In genomic region chr2:145751634-145752033, GRCh38 we compare ENCODE assay signal across 1 cellular context.
TF ChIP-seq lines count a peak whose summit lies in the region.

No MANE protein-coding gene starts in this region.

TF ChIP-seq in GM12878, 131 proteins besides CTCF, POLR2A, EP300 and RAD21 (continued from another document and continues in another):
- TF ChIP-seq ELK1 (IDR thresholded peaks at IDR 0.05; ENCODE audit: low read depth, low read length) = no peak
- no peak for TF ChIP-seq PBX3 (IDR thresholded peaks at IDR 0.05; ENCODE audit: insufficient replicate concordance, low read depth, low read length)
- no peak for TF ChIP-seq RBBP5 (conservative IDR thresholded peaks at IDR 0.05)
- TF ChIP-seq ZBTB4 (CRISPR knock-in tag; IDR thresholded peaks at IDR 0.05) = no peak
- TF ChIP-seq KDM1A (IDR thresholded peaks at IDR 0.05; ENCODE audit: borderline replicate concordance) = no peak
- no peak for TF ChIP-seq ZNF687 (IDR thresholded peaks at IDR 0.05)
- TF ChIP-seq HCFC1 (IDR thresholded peaks at IDR 0.05; ENCODE audit: low read length) = no peak
- TF ChIP-seq JUND (IDR thresholded peaks at IDR 0.05; ENCODE audit: low read depth, low read length) = no peak
- TF ChIP-seq SRF (IDR thresholded peaks at IDR 0.05; ENCODE audit: low read depth in 2 of 2, low read length in 2 of 2) = peak in 1 of 2 experiments; percentile 90; a peak in 2 of 4 replicates
- TF ChIP-seq PRDM15 (CRISPR knock-in tag; IDR thresholded peaks at IDR 0.05) = no peak
- TF ChIP-seq EED (IDR thresholded peaks at IDR 0.05; ENCODE audit: low read depth) = peak; percentile 92
- no peak for TF ChIP-seq CUX1 (IDR thresholded peaks at IDR 0.05; ENCODE audit: insufficient replicate concordance, low read depth, low read length)
- TF ChIP-seq ZNF592 (IDR thresholded peaks at IDR 0.05) = no peak
- peak; percentile 85 to 92 for TF ChIP-seq IKZF2 (IDR thresholded peaks at IDR 0.05)
- no peak for TF ChIP-seq RCOR1 (conservative IDR thresholded peaks at IDR 0.05; ENCODE audit: low read depth, low read length)
- TF ChIP-seq HSF1 (IDR thresholded peaks at IDR 0.05; ENCODE audit: low read depth, low read length) = no peak
- TF ChIP-seq KAT2A (conservative IDR thresholded peaks at IDR 0.05; ENCODE audit: control insufficient read depth, low read depth, low read length) = no peak
- TF ChIP-seq CHD4 (IDR thresholded peaks at IDR 0.05) = no peak
- peak; percentile 91 for TF ChIP-seq MEF2A (IDR thresholded peaks at IDR 0.05; ENCODE audit: insufficient read depth, low read depth, low read length)
- TF ChIP-seq ATF3 (IDR thresholded peaks at IDR 0.05; ENCODE audit: borderline replicate concordance, extremely low read depth, low read depth, low read length) = peak; percentile 35; the same call in 1 of the 2 replicates
- peak; percentile 96 for TF ChIP-seq PAX5 (IDR thresholded peaks at IDR 0.05; ENCODE audit: borderline replicate concordance, low read depth, low read length)
- peak; percentile 75; the same call in 1 of the 3 replicates for TF ChIP-seq POU2F2 (IDR thresholded peaks at IDR 0.05; ENCODE audit: borderline replicate concordance, low read depth, low read length)
- 0 out of 2 replicates have a peak, but pooled peaks have one; percentile 25 for TF ChIP-seq NR2F1 (conservative IDR thresholded peaks at IDR 0.05)
- no peak for TF ChIP-seq YY1 (IDR thresholded peaks at IDR 0.05; ENCODE audit: low read depth, low read length)
- no peak for TF ChIP-seq MAX (IDR thresholded peaks at IDR 0.05; ENCODE audit: low read depth, low read length)
- TF ChIP-seq RUNX3 (IDR thresholded peaks at IDR 0.05; ENCODE audit: low read length) = peak; percentile 99
